8 cellular contexts compared by ENCODE assay signal in genomic region chr19:37227996-37228395, GRCh38. TPM values are rescaled to one million over a fixed set of nuclear protein-coding genes. Genes with fewer than 3 reads are reported as not detected.
DNase-seq lines count a peak whose midpoint lies in the region; FAIRE-seq and TF ChIP-seq lines count a peak whose summit lies in the region.

No MANE protein-coding gene starts in this region.

- H3K36me3 ChIP-seq in CD4-positive, alpha-beta memory T cell (ENCODE audit: insufficient read depth, low read length): peaks cover 37% of the 10 kb centered on the region
- peaks cover 59% of the 10 kb centered on the region for H3K36me3 ChIP-seq in GM23248 (ENCODE audit: low read depth)

- H3K27me3 ChIP-seq in CD4-positive, alpha-beta memory T cell (ENCODE audit: insufficient read depth, low read length): no peaks in the 10 kb centered on the region
- no peaks in the 10 kb centered on the region for H3K27me3 ChIP-seq in GM23248 (replicated peaks; ENCODE audit: insufficient read depth)

- no peak overlapping the region for H3K9ac ChIP-seq in GM23248

- in situ Hi-C loops in GM23248 (cut with MboI): no loop called here

- CTCF ChIA-PET in CD4-positive, alpha-beta memory T cell (lab: Charles Lee; ENCODE audit: partially characterized antibody): no interaction called here

- no peak overlapping the region for H3K4me2 ChIP-seq in GM23248 (ENCODE audit: unreplicated experiment)

- intact Hi-C loops in CD4-positive, alpha-beta memory T cell (cut with micrococcal nuclease): loop anchor here (1.0 kb wide), 1 partner anchor 255 kb away; no protein-coding TSS in a partner anchor
- intact Hi-C loops in activated T-helper 2 cell treated with anti-CD3 and anti-CD28 coated beads, Interferon-gamma antibody, Interleukin-2, Interleukin-4, amounts not matched to agents 10 μg/mL and 5 μg/mL and 100 μg/mL, durations not matched to agents 14 hours and 24 hours and 36 hours (cut with micrococcal nuclease): no loop called here

- TF ChIP-seq POLR2A in GM12891 (IDR thresholded peaks at IDR 0.05; ENCODE audit: low read depth, low read length): no peak

- DNase-seq in CD4-positive, alpha-beta memory T cell: peak in 4 of 5 donors; percentile 15 to 40 (median 28)
- DNase-seq in GM23248 (peak; percentile 28), kidney tubule cell (ENCODE audit: low spot score) (peak; percentile 23), GM12891 (ENCODE audit: insufficient read length, low spot score) (no peak), NK-92 (lab: John Stamatoyannopoulos, UW; ENCODE audit: unreplicated experiment) (no peak)
- DNase-seq in activated T-helper 9 cell treated with anti-CD3 and anti-CD28 coated beads, Interleukin-2, amount 50 U/mL, for 16 hours (ENCODE audit: low read depth): peak; percentile 9
- DNase-seq in activated T-helper 2 cell treated with anti-CD3 and anti-CD28 coated beads, Interferon-gamma antibody, Interleukin-2, Interleukin-4, amounts not matched to agents 10 μg/mL and 5 μg/mL and 100 μg/mL, durations not matched to agents 14 hours and 24 hours and 36 hours (ENCODE audit: low spot score): no peak
- no peak for DNase-seq in T-helper 2 cell treated with Interferon-gamma antibody and Interleukin-4, amounts not matched to agents 5 μg/mL and 100 μg/mL, for 36 hours (ENCODE audit: low spot score)

- no peak overlapping the region for H3K4me3 Mint-ChIP-seq in CD4-positive, alpha-beta memory T cell
- no peak overlapping the region for H3K4me3 Mint-ChIP-seq in activated T-helper 2 cell treated with anti-CD3 and anti-CD28 coated beads, Interferon-gamma antibody, Interleukin-2, Interleukin-4, amounts not matched to agents 10 μg/mL and 5 μg/mL and 100 μg/mL, durations not matched to agents 14 hours and 24 hours and 36 hours (ENCODE audit: low read depth)
- no peak overlapping the region for H3K4me3 Mint-ChIP-seq in T-helper 2 cell treated with Interferon-gamma antibody and Interleukin-4, amounts not matched to agents 5 μg/mL and 100 μg/mL, for 36 hours

- no peak overlapping the region for H3K27ac Mint-ChIP-seq in CD4-positive, alpha-beta memory T cell
- no peak overlapping the region for H3K27ac Mint-ChIP-seq in activated T-helper 2 cell treated with anti-CD3 and anti-CD28 coated beads, Interferon-gamma antibody, Interleukin-2, Interleukin-4, amounts not matched to agents 10 μg/mL and 5 μg/mL and 100 μg/mL, durations not matched to agents 14 hours and 24 hours and 36 hours
- H3K27ac Mint-ChIP-seq in T-helper 2 cell treated with Interferon-gamma antibody and Interleukin-4, amounts not matched to agents 5 μg/mL and 100 μg/mL, for 36 hours: no peak overlapping the region

- H3F3A ChIP-seq in GM23248 (ENCODE audit: insufficient read depth): no peaks in the 10 kb centered on the region

- H3K9me3 Mint-ChIP-seq in CD4-positive, alpha-beta memory T cell: peaks cover 2 to 64% (median 29%) of the 10 kb centered on the region in 8 donors
- H3K9me3 Mint-ChIP-seq in activated T-helper 2 cell treated with anti-CD3 and anti-CD28 coated beads, Interferon-gamma antibody, Interleukin-2, Interleukin-4, amounts not matched to agents 10 μg/mL and 5 μg/mL and 100 μg/mL, durations not matched to agents 14 hours and 24 hours and 36 hours: peaks cover 50% of the 10 kb centered on the region
- H3K9me3 Mint-ChIP-seq in T-helper 2 cell treated with Interferon-gamma antibody and Interleukin-4, amounts not matched to agents 5 μg/mL and 100 μg/mL, for 36 hours: peaks cover 44% of the 10 kb centered on the region

- H3K4me3 ChIP-seq in CD4-positive, alpha-beta memory T cell (ENCODE audit: low read length in 2 of 2): no peak overlapping the region
- no peak overlapping the region for H3K4me3 ChIP-seq in GM23248

- WGBS in GM23248 (ENCODE audit: low coverage in 1 of 2, low lambda C conversion rate in 2 of 2, missing lambda C conversion rate in 2 of 2), 2 experiments: 65 to 67% methylated on average over 12 of the region's 12 CpGs

- no peaks in the 10 kb centered on the region for H4K20me1 ChIP-seq in GM23248 (ENCODE audit: insufficient read depth)

- peaks cover 54 to 63% of the 10 kb centered on the region in 2 donors for H3K36me3 Mint-ChIP-seq in CD4-positive, alpha-beta memory T cell
- peaks cover 85% of the 10 kb centered on the region for H3K36me3 Mint-ChIP-seq in activated T-helper 2 cell treated with anti-CD3 and anti-CD28 coated beads, Interferon-gamma antibody, Interleukin-2, Interleukin-4, amounts not matched to agents 10 μg/mL and 5 μg/mL and 100 μg/mL, durations not matched to agents 14 hours and 24 hours and 36 hours (ENCODE audit: low read depth)
- peaks cover 68% of the 10 kb centered on the region for H3K36me3 Mint-ChIP-seq in T-helper 2 cell treated with Interferon-gamma antibody and Interleukin-4, amounts not matched to agents 5 μg/mL and 100 μg/mL, for 36 hours (ENCODE audit: low read depth)

- POLR2A ChIA-PET in CD4-positive, alpha-beta memory T cell (lab: Charles Lee; ENCODE audit: partially characterized antibody): no interaction called here

- H3K79me2 ChIP-seq in GM23248 (ENCODE audit: insufficient read depth): peaks cover 18% of the 10 kb centered on the region

- no peaks in the 10 kb centered on the region for H3K4me1 ChIP-seq in CD4-positive, alpha-beta memory T cell (ENCODE audit: insufficient read depth, low read length)
- H3K4me1 ChIP-seq in GM23248 (ENCODE audit: insufficient read depth): no peaks in the 10 kb centered on the region

- H3K4me1 Mint-ChIP-seq in CD4-positive, alpha-beta memory T cell: peaks cover 0 to 7% (median 3%) of the 10 kb centered on the region in 4 donors
- no peaks in the 10 kb centered on the region for H3K4me1 Mint-ChIP-seq in activated T-helper 2 cell treated with anti-CD3 and anti-CD28 coated beads, Interferon-gamma antibody, Interleukin-2, Interleukin-4, amounts not matched to agents 10 μg/mL and 5 μg/mL and 100 μg/mL, durations not matched to agents 14 hours and 24 hours and 36 hours (ENCODE audit: low read depth)
- H3K4me1 Mint-ChIP-seq in T-helper 2 cell treated with Interferon-gamma antibody and Interleukin-4, amounts not matched to agents 5 μg/mL and 100 μg/mL, for 36 hours (ENCODE audit: low read depth): no peaks in the 10 kb centered on the region

- H3K9me3 ChIP-seq in CD4-positive, alpha-beta memory T cell (ENCODE audit: control insufficient read depth in 1 of 2, low read length in 2 of 2): peaks cover 0 to 9% of the 10 kb centered on the region in 2 donors
- no peaks in the 10 kb centered on the region for H3K9me3 ChIP-seq in GM23248 (ENCODE audit: low read depth)

- FAIRE-seq in GM12891 (lab: Jason Lieb, UNC): no peak

- H2AFZ ChIP-seq in GM23248: no peak overlapping the region

- H3K9me2 ChIP-seq in GM23248 (ENCODE audit: insufficient read depth): no peaks in the 10 kb centered on the region

- no peaks in the 10 kb centered on the region for H3K27me3 Mint-ChIP-seq in CD4-positive, alpha-beta memory T cell
- H3K27me3 Mint-ChIP-seq in activated T-helper 2 cell treated with anti-CD3 and anti-CD28 coated beads, Interferon-gamma antibody, Interleukin-2, Interleukin-4, amounts not matched to agents 10 μg/mL and 5 μg/mL and 100 μg/mL, durations not matched to agents 14 hours and 24 hours and 36 hours (ENCODE audit: low read depth): no peaks in the 10 kb centered on the region
- H3K27me3 Mint-ChIP-seq in T-helper 2 cell treated with Interferon-gamma antibody and Interleukin-4, amounts not matched to agents 5 μg/mL and 100 μg/mL, for 36 hours (ENCODE audit: low read depth): no peaks in the 10 kb centered on the region

- H3K27ac ChIP-seq in CD4-positive, alpha-beta memory T cell (ENCODE audit: low read depth, low read length): no peak overlapping the region
- H3K27ac ChIP-seq in GM23248: no peak overlapping the region

TF ChIP-seq in GM12891, 5 proteins besides CTCF, POLR2A, EP300 and RAD21:
- TF ChIP-seq PAX5 (IDR thresholded peaks at IDR 0.05; ENCODE audit: insufficient read depth, low read length, severe bottlenecking): no peak
- TF ChIP-seq POLR2AphosphoS5 (IDR thresholded peaks at IDR 0.05; ENCODE audit: low read depth, low read length): no peak
- TF ChIP-seq POU2F2 (IDR thresholded peaks at IDR 0.05; ENCODE audit: low read depth, low read length): no peak
- no peak for TF ChIP-seq TAF1 (IDR thresholded peaks at IDR 0.05; ENCODE audit: low read depth, low read length)
- no peak for TF ChIP-seq SPI1 (IDR thresholded peaks at IDR 0.05; ENCODE audit: low read depth, low read length)

RNA-seq across cellular contexts. Expression of gene ZNF383, which starts 10.0 kb away (rescaled TPM):
- total RNA-seq in CD4-positive, alpha-beta memory T cell: 10 to 100 TPM; 32.0 to 34.0 TPM
- polyA plus RNA-seq in CD4-positive, alpha-beta memory T cell: 10 to 100 TPM in 1 of 2 donors, 1 to 10 TPM in 1; 8.4 to 14.1 TPM
- 3.4 and 5.5 TPM in 2 replicates for total RNA-seq in GM23248 (2014; rRNA removed; shearing (Covaris generic))
- polyA plus RNA-seq in GM23248 (2016; fragmentation: Nextera tagmentation; extraction: Ambion mirVana): 3.3 and 4.1 TPM in 2 replicates
- total RNA-seq in activated T-helper 2 cell treated with anti-CD3 and anti-CD28 coated beads, Interferon-gamma antibody, Interleukin-2, Interleukin-4, amounts not matched to agents 10 μg/mL and 5 μg/mL and 100 μg/mL, durations not matched to agents 14 hours and 24 hours and 36 hours: 5.2 and 7.4 TPM in 2 replicates
- polyA plus RNA-seq in GM12891 (2012; ENCODE audit: low read depth, missing spikeins): 3.8 TPM

RNA-seq across cellular contexts. Expression of gene ZNF585B, which starts 17.7 kb away (rescaled TPM):
- total RNA-seq in CD4-positive, alpha-beta memory T cell: 10 to 100 TPM; 29.9 to 36.5 TPM
- 1 to 10 TPM; 4.4 to 9.8 TPM for polyA plus RNA-seq in CD4-positive, alpha-beta memory T cell
- 10.6 and 21.3 TPM in 2 replicates for total RNA-seq in GM23248 (2014; rRNA removed; shearing (Covaris generic))
- polyA plus RNA-seq in GM23248 (2016; fragmentation: Nextera tagmentation; extraction: Ambion mirVana): 6.1 and 8.4 TPM in 2 replicates
- 2.4 and 3.0 TPM in 2 replicates for total RNA-seq in activated T-helper 2 cell treated with anti-CD3 and anti-CD28 coated beads, Interferon-gamma antibody, Interleukin-2, Interleukin-4, amounts not matched to agents 10 μg/mL and 5 μg/mL and 100 μg/mL, durations not matched to agents 14 hours and 24 hours and 36 hours
- 2.6 TPM for polyA plus RNA-seq in GM12891 (2012; ENCODE audit: low read depth, missing spikeins)

RNA-seq across cellular contexts. Expression of gene ZNF585A, which starts 55.5 kb away (rescaled TPM):
- 10 to 100 TPM; 16.5 to 25.4 TPM for total RNA-seq in CD4-positive, alpha-beta memory T cell
- 10 to 100 TPM; 37.9 to 42.1 TPM for polyA plus RNA-seq in CD4-positive, alpha-beta memory T cell
- total RNA-seq in GM23248 (2014; rRNA removed; shearing (Covaris generic)): 3.6 and 25.7 TPM in 2 replicates
- polyA plus RNA-seq in GM23248 (2016; fragmentation: Nextera tagmentation; extraction: Ambion mirVana): 14.3 and 16.9 TPM in 2 replicates
- total RNA-seq in activated T-helper 2 cell treated with anti-CD3 and anti-CD28 coated beads, Interferon-gamma antibody, Interleukin-2, Interleukin-4, amounts not matched to agents 10 μg/mL and 5 μg/mL and 100 μg/mL, durations not matched to agents 14 hours and 24 hours and 36 hours: 4.1 and 4.2 TPM in 2 replicates
- polyA plus RNA-seq in GM12891 (2012; ENCODE audit: low read depth, missing spikeins): 15.9 TPM

Comparison
In these comparisons a context has a peak if more than half of its experiments do, and no peak if none do; other contexts are left out.
1. DNase-seq: peak in CD4-positive, alpha-beta memory T cell (4 of 5), GM23248 (single experiment), activated T-helper 9 cell treated with anti-CD3 and anti-CD28 coated beads, Interleukin-2, amount 50 U/mL, for 16 hours (single experiment) and kidney tubule cell (single experiment); none in activated T-helper 2 cell treated with anti-CD3 and anti-CD28 coated beads, Interferon-gamma antibody, Interleukin-2, Interleukin-4, amounts not matched to agents 10 μg/mL and 5 μg/mL and 100 μg/mL, durations not matched to agents 14 hours and 24 hours and 36 hours (single experiment), GM12891 (single experiment), NK-92 (single experiment) and T-helper 2 cell treated with Interferon-gamma antibody and Interleukin-4, amounts not matched to agents 5 μg/mL and 100 μg/mL, for 36 hours (single experiment).